1 cellular context compared by ENCODE assay signal in genomic region chr12:119153477-119154434, GRCh38.
TF ChIP-seq lines count a peak whose summit lies in the region.

No MANE protein-coding gene starts in this region.

TF ChIP-seq in K562, 482 proteins besides CTCF, POLR2A, EP300 and RAD21 (continued from another document):
- TF ChIP-seq ZBTB49 (CRISPR knock-in tag; IDR thresholded peaks at IDR 0.05; ENCODE audit: borderline replicate concordance) (no peak), RB1 (IDR thresholded peaks at IDR 0.05; ENCODE audit: low read depth) (no peak), MAFG (tag; conservative IDR thresholded peaks at IDR 0.05) (peak; percentile 97), ZNF134 (CRISPR knock-in tag; conservative IDR thresholded peaks at IDR 0.05) (peak; percentile 71), NFYB (IDR thresholded peaks at IDR 0.05; ENCODE audit: extremely low read depth, insufficient read length) (peak; percentile 53), NFE2L1 (tag; IDR thresholded peaks at IDR 0.05; ENCODE audit: borderline replicate concordance, low read depth) (peak; percentile 65), C11orf30 (IDR thresholded peaks at IDR 0.05; ENCODE audit: low read depth) (peak; percentile 99), NFE2 (IDR thresholded peaks at IDR 0.05; ENCODE audit: low read depth) (peak; percentile 94)
TF ChIP-seq in K562: peak in this region for 13.
